ENCODE assay signal across 9 cellular contexts in the genomic region with DNA sequence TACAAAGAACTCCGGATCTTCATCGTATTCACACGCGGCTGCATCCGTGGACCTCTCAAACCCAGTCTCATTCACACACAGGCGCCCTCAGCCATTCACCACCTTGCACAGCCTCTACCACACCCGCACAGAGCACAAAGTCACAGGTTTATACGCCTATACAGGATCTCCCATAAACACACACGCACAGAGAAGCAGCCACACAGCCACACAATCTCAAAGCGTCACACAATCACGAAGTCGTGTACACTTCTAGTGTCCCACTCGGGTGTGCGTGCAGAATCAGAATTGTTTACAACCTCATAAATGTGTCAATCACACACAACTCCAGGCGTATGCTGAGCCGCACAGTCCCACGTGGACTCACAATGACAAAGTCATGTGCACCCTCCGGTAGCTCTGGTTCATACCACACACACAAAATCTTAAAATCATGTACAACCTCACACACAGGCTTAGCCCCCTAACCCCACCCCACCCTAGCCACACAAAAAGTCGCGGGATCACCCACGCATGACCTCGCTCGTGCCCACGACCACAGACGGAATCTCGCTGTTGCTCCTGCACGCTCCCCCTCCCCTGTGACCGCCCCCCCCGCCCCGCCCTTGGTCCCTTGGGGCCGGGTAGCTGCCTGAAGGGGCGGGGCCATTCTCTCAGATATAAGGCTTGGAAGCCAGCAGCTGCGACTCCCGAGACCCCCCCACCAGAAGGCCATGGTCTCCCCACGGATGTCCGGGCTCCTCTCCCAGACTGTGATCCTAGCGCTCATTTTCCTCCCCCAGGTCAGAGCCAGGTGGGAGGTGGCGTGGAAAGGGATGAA. TPM values are rescaled to one million over a fixed set of nuclear protein-coding genes. Genes with fewer than 3 reads are reported as not detected.
A peak's percentile ranks its signal among the peaks of the same experiment; 100 is the strongest.
DNase-seq lines count a peak whose midpoint lies in the region; ATAC-seq lines count a peak whose summit lies in the region.
"Had no signal": no experiment of that assay in that cellular context is flagged by ENCODE, and none has a peak within 500 bp of the region (broad histone marks: within the 10 kb centered on the region; RNA-seq: fewer than 3 reads in every experiment).

DLL3 (plus strand) TSS at position 686 of the 820 bp plus-strand sequence; CDS start at position 714, 28 bp downstream.

- ATAC-seq in left lobe of liver, result peak; percentile 24
- no peak for ATAC-seq in HG03342 (IDR thresholded peaks at IDR 0.05; ENCODE audit: unreplicated experiment)

- peak; percentile 45 for DNase-seq in GF-D8 (lab: John Stamatoyannopoulos, UW)
- DNase-seq in NCI-H2029 (lab: John Stamatoyannopoulos, UW), result peak; percentile 52
- DNase-seq in activated CD8-positive, alpha-beta memory T cell treated with anti-CD3 and anti-CD28 coated beads, Interleukin-2, amount 50 U/mL, for 48 hours, result peak; percentile 63
- no peak for DNase-seq in left lobe of liver (ENCODE audit: low spot score)
- no peak for DNase-seq in islet precursor cell
- DNase-seq in H4 (ENCODE audit: low spot score), result no peak
- DNase-seq in central memory CD4-positive, alpha-beta T cell, result no peak

RNA-seq across cellular contexts. Expression of gene DLL3, which starts in this region (rescaled TPM):
- not detected for total RNA-seq in left lobe of liver
- 2.0 and 2.2 TPM in 2 replicates for total RNA-seq in H4 (2014; rRNA removed; shearing (Covaris generic))
- total RNA-seq: mononuclear cell had no signal

Comparison
In these comparisons a context has a peak if more than half of its experiments do, and no peak if none do; other contexts are left out.
1. Peak in ATAC-seq in left lobe of liver; RNA of the gene not detected or under 1 TPM.
2. DNase-seq: peak in GF-D8 (single experiment), NCI-H2029 (single experiment) and activated CD8-positive, alpha-beta memory T cell treated with anti-CD3 and anti-CD28 coated beads, Interleukin-2, amount 50 U/mL, for 48 hours (single experiment); none in left lobe of liver (single experiment), islet precursor cell (single experiment), H4 (single experiment) and central memory CD4-positive, alpha-beta T cell (single experiment).